In genomic region chr2:47015206-47015605, GRCh38 we compare ENCODE assay signal across 10 cellular contexts.
DNase-seq lines count a peak whose midpoint lies in the region; ATAC-seq, FAIRE-seq and TF ChIP-seq lines count a peak whose summit lies in the region.
"Had no signal": no experiment of that assay in that cellular context is flagged by ENCODE, and none has a peak within 500 bp of the region (broad histone marks: within the 10 kb centered on the region; RNA-seq: fewer than 3 reads in every experiment).

No MANE protein-coding gene starts in this region.

- TF ChIP-seq POLR2A in NB4 (IDR thresholded peaks at IDR 0.05; ENCODE audit: extremely low read depth, insufficient read length): no peak
- no peak for TF ChIP-seq POLR2A in GM12891 (IDR thresholded peaks at IDR 0.05; ENCODE audit: low read depth, low read length)
- no peak for TF ChIP-seq POLR2A in lower leg skin (IDR thresholded peaks at IDR 0.05)

- no peaks in the 10 kb centered on the region for H3K9me3 Mint-ChIP-seq in chondrocyte (ENCODE audit: low read depth)

- H3K4me3 ChIP-seq in NB4 (ENCODE audit: low read depth, low read length) (no peak overlapping the region), retinal pigment epithelial cell (ENCODE audit: low read length) (no peak overlapping the region), lower leg skin (ENCODE audit: low read depth, poor library complexity, severe bottlenecking) (no peak overlapping the region)

- H3K4me3 Mint-ChIP-seq in chondrocyte (ENCODE audit: unreplicated experiment): no peak overlapping the region

- no peaks in the 10 kb centered on the region for H3K27me3 Mint-ChIP-seq in chondrocyte (ENCODE audit: low read depth)

- intact Hi-C loops in lower leg skin (cut with DNase I; ENCODE audit: low total_unique reads): no loop called here

- FAIRE-seq in D721Med (lab: Jason Lieb, UNC) (no peak), GM12891 (lab: Jason Lieb, UNC) (no peak)

- peak overlapping the region; percentile 59 for H3K27ac Mint-ChIP-seq in chondrocyte (ENCODE audit: unreplicated experiment)

- TF ChIP-seq CTCF in D721Med (IDR thresholded peaks at IDR 0.05; ENCODE audit: insufficient read depth, missing control alignments) (peak; percentile 30), NB4 (IDR thresholded peaks at IDR 0.05; ENCODE audit: low read depth, low read length) (no peak), chondrocyte (IDR thresholded peaks at IDR 0.05) (peak; percentile 38), retinal pigment epithelial cell (conservative IDR thresholded peaks at IDR 0.05; ENCODE audit: low read depth, low read length) (peak; percentile 36), lower leg skin (IDR thresholded peaks at IDR 0.05) (no peak)

- WGBS in lower leg skin, 2 donors: 87 to 97% methylated on average over 2 of the region's 2 CpGs

- peaks cover 27% of the 10 kb centered on the region for H3K4me1 Mint-ChIP-seq in chondrocyte (ENCODE audit: low read depth)

- H3K36me3 Mint-ChIP-seq in chondrocyte (ENCODE audit: low read depth): peaks cover 25% of the 10 kb centered on the region

- ATAC-seq in GM19452 (IDR thresholded peaks at IDR 0.05; ENCODE audit: unreplicated experiment): no peak

- no peak for DNase-seq in D721Med (ENCODE audit: insufficient read length, low spot score)
- peak; percentile 29 for DNase-seq in NB4 (ENCODE audit: low read depth)
- no peak for DNase-seq in chondrocyte (ENCODE audit: low spot score)
- DNase-seq in retinal pigment epithelial cell (ENCODE audit: low read depth): no peak
- no peak for DNase-seq in SKM-1 (lab: John Stamatoyannopoulos, UW; ENCODE audit: unreplicated experiment)
- DNase-seq in GM12891 (ENCODE audit: insufficient read length, low spot score): no peak
- DNase-seq in lower leg skin (ENCODE audit: low spot score in 2 of 2): no peak
- DNase-seq: central memory CD4-positive, alpha-beta T cell; SHP77 treated with DMSO at 0.1 percent for 48 hours had no signal

TF ChIP-seq in GM12891, 5 proteins besides CTCF, POLR2A, EP300 and RAD21:
- TF ChIP-seq POU2F2 (IDR thresholded peaks at IDR 0.05; ENCODE audit: low read depth, low read length) (no peak), SPI1 (IDR thresholded peaks at IDR 0.05; ENCODE audit: low read depth, low read length) (no peak), TAF1 (IDR thresholded peaks at IDR 0.05; ENCODE audit: low read depth, low read length) (no peak), PAX5 (IDR thresholded peaks at IDR 0.05; ENCODE audit: insufficient read depth, low read length, severe bottlenecking) (no peak), POLR2AphosphoS5 (IDR thresholded peaks at IDR 0.05; ENCODE audit: low read depth, low read length) (no peak)

Comparison
In these comparisons a context has a peak if more than half of its experiments do, and no peak if none do; other contexts are left out.
1. CTCF ChIP-seq: peak in D721Med (single experiment), chondrocyte (single experiment) and retinal pigment epithelial cell (single experiment); none in NB4 (single experiment) and lower leg skin (0 of 3).